Comparison of ENCODE assay signal across 18 cellular contexts in the genomic region with DNA sequence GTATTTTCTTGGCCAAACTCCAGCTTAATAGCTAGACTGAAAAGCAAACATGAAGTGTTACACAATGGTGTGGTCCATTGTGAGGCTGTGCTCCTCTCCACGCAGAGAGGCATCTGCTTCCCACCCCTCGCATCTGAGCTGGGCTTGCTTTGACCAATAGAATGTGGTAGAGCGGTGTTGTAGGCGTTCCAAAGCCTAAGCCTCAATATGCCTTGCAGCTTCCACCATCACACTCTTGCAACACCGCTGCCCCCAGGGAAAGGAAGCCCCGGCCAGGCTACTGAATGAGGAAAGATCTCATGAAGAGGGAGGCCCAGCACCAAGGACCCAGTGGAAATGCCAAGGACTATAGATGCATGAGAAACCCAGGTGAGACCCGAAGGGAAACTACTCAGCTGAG.
"Had no signal": no experiment of that assay in that cellular context is flagged by ENCODE, and none has a peak within 500 bp of the region (broad histone marks: within the 10 kb centered on the region; RNA-seq: fewer than 3 reads in every experiment).

No MANE protein-coding gene starts in this region.

- H3K27me3 ChIP-seq: ovary, upper lobe of left lung had no signal

- H3K4me3 ChIP-seq: esophagus squamous epithelium, ovary, psoas muscle, stomach, upper lobe of left lung had no signal

- H3K36me3 ChIP-seq: esophagus squamous epithelium, ovary, stomach, upper lobe of left lung had no signal

- H3K27ac Mint-ChIP-seq: activated CD4-positive, alpha-beta T cell treated with anti-CD3 and anti-CD28 coated beads, Interleukin-2, amount 10 ng/mL, durations not matched to agents 7 days and 5 days; activated CD8-positive, alpha-beta T cell treated with anti-CD3 and anti-CD28 coated beads, Interleukin-2, amount 10 ng/mL, durations not matched to agents 7 days and 5 days; naive thymus-derived CD4-positive, alpha-beta T cell had no signal

- H3K27ac ChIP-seq: esophagus squamous epithelium, ovary, psoas muscle, stomach, upper lobe of left lung had no signal

- H3K4me1 ChIP-seq: esophagus squamous epithelium, psoas muscle, stomach had no signal

- DNase-seq: activated CD4-positive, alpha-beta T cell treated with anti-CD3 and anti-CD28 coated beads, Interleukin-2, amount 10 ng/mL, durations not matched to agents 7 days and 5 days; activated CD8-positive, alpha-beta T cell treated with anti-CD3 and anti-CD28 coated beads, Interleukin-2, amount 10 ng/mL, durations not matched to agents 7 days and 5 days; activated effector memory CD4-positive, alpha-beta T cell treated with Interleukin-2 at 50 U/mL for 16 hours; activated naive CD4-positive, alpha-beta T cell treated with anti-CD3 and anti-CD28 coated beads, Interleukin-2, amount 50 U/mL, for 16 hours; activated T-cell treated with anti-CD3 and anti-CD28 coated beads, Interleukin-2, amount 50 U/mL, for 4 hours; aorta; effector CD4-positive, alpha-beta T cell; esophagus squamous epithelium; mesenchymal stem cell; naive thymus-derived CD4-positive, alpha-beta T cell; ovary; psoas muscle; stimulated activated CD4-positive, alpha-beta T cell treated with anti-CD3 and anti-CD28 coated beads, Interleukin-2, amount 100 ng/mL, for 48 hours; stomach; T-helper 9 cell; upper lobe of left lung had no signal

- ATAC-seq: activated CD4-positive, CD25-positive, alpha-beta regulatory T cell treated with anti-CD3 and anti-CD28 coated beads, Interleukin-2, amount 50 U/mL, for 24 hours; activated CD8-positive, alpha-beta T cell treated with anti-CD3 and anti-CD28 coated beads, Interleukin-2, amount 10 ng/mL, durations not matched to agents 7 days and 5 days; activated T-cell treated with anti-CD3 and anti-CD28 coated beads, Interleukin-2, amount 50 U/mL, for 4 hours; naive thymus-derived CD4-positive, alpha-beta T cell; psoas muscle had no signal

- H3K9me3 Mint-ChIP-seq: activated CD4-positive, alpha-beta T cell treated with anti-CD3 and anti-CD28 coated beads, Interleukin-2, amount 10 ng/mL, durations not matched to agents 7 days and 5 days; activated T-cell treated with anti-CD3 and anti-CD28 coated beads, Interleukin-2, amount 50 U/mL, for 4 hours had no signal

- H3K4me3 Mint-ChIP-seq: activated CD4-positive, alpha-beta T cell treated with anti-CD3 and anti-CD28 coated beads, Interleukin-2, amount 10 ng/mL, durations not matched to agents 7 days and 5 days; activated CD8-positive, alpha-beta T cell treated with anti-CD3 and anti-CD28 coated beads, Interleukin-2, amount 10 ng/mL, durations not matched to agents 7 days and 5 days; activated T-cell treated with anti-CD3 and anti-CD28 coated beads, Interleukin-2, amount 50 U/mL, for 4 hours; naive thymus-derived CD4-positive, alpha-beta T cell had no signal

- FAIRE-seq: endothelial cell of umbilical vein had no signal

- H3K9me3 ChIP-seq: esophagus squamous epithelium, ovary, psoas muscle, stomach, upper lobe of left lung had no signal
